Comparison of ENCODE assay signal across 1 cellular context in the genomic region with DNA sequence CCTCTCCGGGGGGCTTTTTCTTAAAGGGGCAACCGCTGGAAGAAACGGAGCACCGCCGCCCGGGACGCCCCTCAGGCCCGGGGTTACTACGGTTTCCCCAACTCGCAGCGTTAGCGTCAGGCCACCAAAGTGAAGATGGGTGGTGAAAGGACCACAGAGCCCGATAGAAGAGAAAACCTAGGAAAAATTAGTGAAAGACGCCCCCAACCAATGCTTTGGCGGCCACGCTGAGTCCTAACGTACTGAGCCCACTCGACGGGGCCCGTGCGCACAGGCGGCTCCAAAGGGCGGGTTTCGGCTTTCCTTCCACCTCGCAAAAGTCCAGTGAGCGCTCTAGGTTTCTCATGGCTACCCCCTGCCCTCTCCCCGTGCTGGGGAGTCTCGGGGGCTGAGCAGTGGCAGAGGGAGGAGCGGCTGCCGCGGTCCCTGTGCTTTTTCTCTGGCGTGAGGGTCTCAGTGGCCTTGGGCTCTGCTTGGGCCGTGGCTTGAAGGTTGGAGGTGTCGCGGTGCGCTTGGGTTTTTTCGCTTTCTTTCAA.
A peak's percentile ranks its signal among the peaks of the same experiment; 100 is the strongest.
TF ChIP-seq lines count a peak whose summit lies in the region.

No MANE protein-coding gene starts in this region.

TF ChIP-seq in K562, 482 proteins besides CTCF, POLR2A, EP300 and RAD21 (continued from another document and continues in another):
- TF ChIP-seq CEBPZ (IDR thresholded peaks at IDR 0.05; ENCODE audit: borderline replicate concordance, low read depth, low read length), result no peak
- no peak for TF ChIP-seq RBBP5 (IDR thresholded peaks at IDR 0.05; ENCODE audit: borderline replicate concordance, insufficient read depth, low read length, poor library complexity, severe bottlenecking)
- TF ChIP-seq, protein P1, sequence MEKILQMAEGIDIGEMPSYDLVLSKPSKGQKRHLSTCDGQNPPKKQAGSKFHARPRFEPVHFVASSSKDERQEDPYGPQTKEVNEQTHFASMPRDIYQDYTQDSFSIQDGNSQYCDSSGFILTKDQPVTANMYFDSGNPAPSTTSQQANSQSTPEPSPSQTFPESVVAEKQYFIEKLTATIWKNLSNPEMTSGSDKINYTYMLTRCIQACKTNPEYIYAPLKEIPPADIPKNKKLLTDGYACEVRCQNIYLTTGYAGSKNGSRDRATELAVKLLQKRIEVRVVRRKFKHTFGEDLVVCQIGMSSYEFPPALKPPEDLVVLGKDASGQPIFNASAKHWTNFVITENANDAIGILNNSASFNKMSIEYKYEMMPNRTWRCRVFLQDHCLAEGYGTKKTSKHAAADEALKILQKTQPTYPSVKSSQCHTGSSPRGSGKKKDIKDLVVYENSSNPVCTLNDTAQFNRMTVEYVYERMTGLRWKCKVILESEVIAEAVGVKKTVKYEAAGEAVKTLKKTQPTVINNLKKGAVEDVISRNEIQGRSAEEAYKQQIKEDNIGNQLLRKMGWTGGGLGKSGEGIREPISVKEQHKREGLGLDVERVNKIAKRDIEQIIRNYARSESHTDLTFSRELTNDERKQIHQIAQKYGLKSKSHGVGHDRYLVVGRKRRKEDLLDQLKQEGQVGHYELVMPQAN (IDR thresholded peaks at IDR 0.05; ENCODE audit: borderline replicate concordance), result peak; percentile 44; the same call in 1 of the 2 replicates
- no peak for TF ChIP-seq CBX1 (IDR thresholded peaks at IDR 0.05; ENCODE audit: low read depth)
- no peak for TF ChIP-seq GABPB2 (CRISPR knock-in tag; conservative IDR thresholded peaks at IDR 0.05)
- TF ChIP-seq NFYB (IDR thresholded peaks at IDR 0.05; ENCODE audit: extremely low read depth, insufficient read length), result no peak
- TF ChIP-seq HMG20A (CRISPR knock-in tag; conservative IDR thresholded peaks at IDR 0.05), result no peak
- no peak; the same call in 1 of the 2 replicates for TF ChIP-seq TCF3 (CRISPR knock-in tag; IDR thresholded peaks at IDR 0.05)
- TF ChIP-seq EGR1 (conservative IDR thresholded peaks at IDR 0.05), result no peak
- TF ChIP-seq COPS2 (conservative IDR thresholded peaks at IDR 0.05), result no peak
- TF ChIP-seq, protein P2, sequence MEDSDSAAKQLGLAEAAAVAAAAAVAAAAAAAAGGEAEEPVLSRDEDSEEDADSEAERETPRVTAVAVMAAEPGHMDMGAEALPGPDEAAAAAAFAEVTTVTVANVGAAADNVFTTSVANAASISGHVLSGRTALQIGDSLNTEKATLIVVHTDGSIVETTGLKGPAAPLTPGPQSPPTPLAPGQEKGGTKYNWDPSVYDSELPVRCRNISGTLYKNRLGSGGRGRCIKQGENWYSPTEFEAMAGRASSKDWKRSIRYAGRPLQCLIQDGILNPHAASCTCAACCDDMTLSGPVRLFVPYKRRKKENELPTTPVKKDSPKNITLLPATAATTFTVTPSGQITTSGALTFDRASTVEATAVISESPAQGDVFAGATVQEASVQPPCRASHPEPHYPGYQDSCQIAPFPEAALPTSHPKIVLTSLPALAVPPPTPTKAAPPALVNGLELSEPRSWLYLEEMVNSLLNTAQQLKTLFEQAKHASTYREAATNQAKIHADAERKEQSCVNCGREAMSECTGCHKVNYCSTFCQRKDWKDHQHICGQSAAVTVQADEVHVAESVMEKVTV (CRISPR knock-in tag; IDR thresholded peaks at IDR 0.05), result no peak
- TF ChIP-seq TSC22D4 (tag; IDR thresholded peaks at IDR 0.05), result no peak
- TF ChIP-seq THRB (CRISPR knock-in tag; conservative IDR thresholded peaks at IDR 0.05), result peak; percentile 86
- TF ChIP-seq HNRNPH1 (optimal IDR thresholded peaks at IDR 0.05; ENCODE audit: low read depth, low read length), result no peak
- TF ChIP-seq ZC3H8 (IDR thresholded peaks at IDR 0.05), result no peak
- TF ChIP-seq ZKSCAN8 (CRISPR knock-in tag; IDR thresholded peaks at IDR 0.05), result no peak; the same call in 1 of the 2 replicates
- TF ChIP-seq PATZ1 (CRISPR knock-in tag; IDR thresholded peaks at IDR 0.05; ENCODE audit: borderline replicate concordance), result no peak
- TF ChIP-seq, protein P3, sequence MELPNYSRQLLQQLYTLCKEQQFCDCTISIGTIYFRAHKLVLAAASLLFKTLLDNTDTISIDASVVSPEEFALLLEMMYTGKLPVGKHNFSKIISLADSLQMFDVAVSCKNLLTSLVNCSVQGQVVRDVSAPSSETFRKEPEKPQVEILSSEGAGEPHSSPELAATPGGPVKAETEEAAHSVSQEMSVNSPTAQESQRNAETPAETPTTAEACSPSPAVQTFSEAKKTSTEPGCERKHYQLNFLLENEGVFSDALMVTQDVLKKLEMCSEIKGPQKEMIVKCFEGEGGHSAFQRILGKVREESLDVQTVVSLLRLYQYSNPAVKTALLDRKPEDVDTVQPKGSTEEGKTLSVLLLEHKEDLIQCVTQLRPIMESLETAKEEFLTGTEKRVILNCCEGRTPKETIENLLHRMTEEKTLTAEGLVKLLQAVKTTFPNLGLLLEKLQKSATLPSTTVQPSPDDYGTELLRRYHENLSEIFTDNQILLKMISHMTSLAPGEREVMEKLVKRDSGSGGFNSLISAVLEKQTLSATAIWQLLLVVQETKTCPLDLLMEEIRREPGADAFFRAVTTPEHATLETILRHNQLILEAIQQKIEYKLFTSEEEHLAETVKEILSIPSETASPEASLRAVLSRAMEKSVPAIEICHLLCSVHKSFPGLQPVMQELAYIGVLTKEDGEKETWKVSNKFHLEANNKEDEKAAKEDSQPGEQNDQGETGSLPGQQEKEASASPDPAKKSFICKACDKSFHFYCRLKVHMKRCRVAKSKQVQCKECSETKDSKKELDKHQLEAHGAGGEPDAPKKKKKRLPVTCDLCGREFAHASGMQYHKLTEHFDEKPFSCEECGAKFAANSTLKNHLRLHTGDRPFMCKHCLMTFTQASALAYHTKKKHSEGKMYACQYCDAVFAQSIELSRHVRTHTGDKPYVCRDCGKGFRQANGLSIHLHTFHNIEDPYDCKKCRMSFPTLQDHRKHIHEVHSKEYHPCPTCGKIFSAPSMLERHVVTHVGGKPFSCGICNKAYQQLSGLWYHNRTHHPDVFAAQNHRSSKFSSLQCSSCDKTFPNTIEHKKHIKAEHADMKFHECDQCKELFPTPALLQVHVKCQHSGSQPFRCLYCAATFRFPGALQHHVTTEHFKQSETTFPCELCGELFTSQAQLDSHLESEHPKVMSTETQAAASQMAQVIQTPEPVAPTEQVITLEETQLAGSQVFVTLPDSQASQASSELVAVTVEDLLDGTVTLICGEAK (IDR thresholded peaks at IDR 0.05), result 0 out of 2 replicates have a peak, but pooled peaks have one; percentile 33
- TF ChIP-seq, protein P3 (CRISPR knock-in tag; IDR thresholded peaks at IDR 0.05), result no peak
- no peak for TF ChIP-seq ZNF146 (CRISPR knock-in tag; IDR thresholded peaks at IDR 0.05; ENCODE audit: unreplicated experiment)
- no peak for TF ChIP-seq BCLAF1 (IDR thresholded peaks at IDR 0.05; ENCODE audit: borderline replicate concordance in 1 of 2, control insufficient read depth in 1 of 2, low read depth in 2 of 2, low read length in 1 of 2)
- no peak for TF ChIP-seq E2F6 (IDR thresholded peaks at IDR 0.05; ENCODE audit: borderline replicate concordance in 1 of 2, extremely low read depth in 1 of 2, insufficient read depth in 1 of 2, insufficient read length in 1 of 2, low read depth in 1 of 2, low read length in 1 of 2, poor library complexity in 1 of 2, severe bottlenecking in 1 of 2)
- no peak for TF ChIP-seq TAF1 (IDR thresholded peaks at IDR 0.05; ENCODE audit: control insufficient read depth, extremely low read depth, insufficient read depth, low read length, severe bottlenecking)
- no peak for TF ChIP-seq ATF1 (CRISPR knock-in tag; IDR thresholded peaks at IDR 0.05)
- no peak for TF ChIP-seq ATF1 (tag; IDR thresholded peaks at IDR 0.05)
